Comparison of ENCODE assay signal across 11 cellular contexts in genomic region chr16:49503242-49504022, GRCh38.
DNase-seq lines count a peak whose midpoint lies in the region; ATAC-seq, FAIRE-seq and TF ChIP-seq lines count a peak whose summit lies in the region.
"Had no signal": no experiment of that assay in that cellular context is flagged by ENCODE, and none has a peak within 500 bp of the region (broad histone marks: within the 10 kb centered on the region; RNA-seq: fewer than 3 reads in every experiment).

No MANE protein-coding gene starts in this region.

- H3K9me2 ChIP-seq in GM23248 (ENCODE audit: insufficient read depth), result no peaks in the 10 kb centered on the region

- H3K9me3 ChIP-seq in HepG2 (ENCODE audit: low read length) (no peaks in the 10 kb centered on the region), endodermal cell (ENCODE audit: control insufficient read depth, low read length) (no peaks in the 10 kb centered on the region), GM23248 (ENCODE audit: low read depth) (no peaks in the 10 kb centered on the region)

- in situ Hi-C loops in HepG2 (cut with HindIII; ENCODE audit: extremely low pct_ligation_motif_present, low pct_unique_long_range_greater_than_20kb) (no loop called here), GM23248 (cut with MboI) (no loop called here)

- TF ChIP-seq CTCF in HepG2 (CRISPR knock-in tag; IDR thresholded peaks at IDR 0.05) (no peak), endodermal cell (conservative IDR thresholded peaks at IDR 0.05) (no peak)

- H2AFZ ChIP-seq in HepG2 (ENCODE audit: low read length), result no peak overlapping the region
- no peak overlapping the region for H2AFZ ChIP-seq in GM23248

- no peak overlapping the region for H3K27ac Mint-ChIP-seq in endodermal cell
- H3K27ac Mint-ChIP-seq: activated CD4-positive, alpha-beta memory T cell treated with anti-CD3 and anti-CD28 coated beads, Interleukin-2, amount 10 ng/mL, durations not matched to agents 7 days and 5 days had no signal

- no peak overlapping the region for H3K4me3 Mint-ChIP-seq in endodermal cell
- H3K4me3 Mint-ChIP-seq: activated CD4-positive, alpha-beta memory T cell treated with anti-CD3 and anti-CD28 coated beads, Interleukin-2, amount 10 ng/mL, durations not matched to agents 7 days and 5 days; CD4-positive, CD25-positive, alpha-beta regulatory T cell had no signal

- intact Hi-C loops in HepG2 (cut with micrococcal nuclease; ENCODE audit: unreplicated experiment), result no loop called here

- TF ChIP-seq RAD21 in HepG2 (CRISPR knock-in tag; IDR thresholded peaks at IDR 0.05), result no peak

- H3K27me3 Mint-ChIP-seq in endodermal cell (ENCODE audit: insufficient read depth), result no peaks in the 10 kb centered on the region
- H3K27me3 Mint-ChIP-seq: activated CD4-positive, alpha-beta memory T cell treated with anti-CD3 and anti-CD28 coated beads, Interleukin-2, amount 10 ng/mL, durations not matched to agents 7 days and 5 days; CD4-positive, CD25-positive, alpha-beta regulatory T cell had no signal

- H3K4me1 Mint-ChIP-seq in endodermal cell, result peaks cover 5% of the 10 kb centered on the region
- H3K4me1 Mint-ChIP-seq: activated CD4-positive, alpha-beta memory T cell treated with anti-CD3 and anti-CD28 coated beads, Interleukin-2, amount 10 ng/mL, durations not matched to agents 7 days and 5 days had no signal

- ATAC-seq in GM19468 (IDR thresholded peaks at IDR 0.05; ENCODE audit: extremely low read depth, unreplicated experiment) (peak; percentile 54), HG03139 (IDR thresholded peaks at IDR 0.05; ENCODE audit: unreplicated experiment) (peak; percentile 76), HepG2 (peak; percentile 60)

- POLR2A ChIA-PET in HepG2 (lab: Yijun Ruan, JAX), result no interaction called here

- H3K4me2 ChIP-seq in HepG2 (ENCODE audit: low read depth, low read length) (peak overlapping the region; percentile 52), GM23248 (ENCODE audit: unreplicated experiment) (no peak overlapping the region)

- peak; percentile 54 for DNase-seq in GM12892 (ENCODE audit: insufficient read length)
- DNase-seq in HepG2 (ENCODE audit: low spot score), result no peak
- DNase-seq in NCI-H446 (lab: John Stamatoyannopoulos, UW), result no peak
- DNase-seq in urothelium cell line (ENCODE audit: low spot score), result no peak
- DNase-seq in endodermal cell, result no peak
- no peak for DNase-seq in GM23248
- DNase-seq: activated CD4-positive, alpha-beta memory T cell treated with anti-CD3 and anti-CD28 coated beads, Interleukin-2, amount 10 ng/mL, durations not matched to agents 7 days and 5 days; CD4-positive, CD25-positive, alpha-beta regulatory T cell; stimulated activated CD4-positive, alpha-beta T cell treated with anti-CD3 and anti-CD28 coated beads, Interleukin-2, amount 100 ng/mL, for 24 hours had no signal

- H3K4me3 ChIP-seq in HepG2 (replicated peaks in 1 of 3; ENCODE audit: insufficient read depth in 1 of 3, low read depth in 2 of 3, low read length in 3 of 3), result peak overlapping the region in 2 of 3 experiments; percentile 4 to 16; a peak in 1 of 6 replicates
- H3K4me3 ChIP-seq in endodermal cell (ENCODE audit: low read length), result no peak overlapping the region
- no peak overlapping the region for H3K4me3 ChIP-seq in GM23248

- FAIRE-seq in GM12892 (lab: Jason Lieb, UNC) (peak; percentile 42), HepG2 (lab: Jason Lieb, UNC) (no peak), urothelium cell line (lab: Jason Lieb, UNC) (no peak)

- no peaks in the 10 kb centered on the region for H3K36me3 ChIP-seq in HepG2 (replicated peaks in 1 of 2; ENCODE audit: control insufficient read depth in 1 of 2, insufficient read depth in 2 of 2, low read length in 2 of 2)
- no peaks in the 10 kb centered on the region for H3K36me3 ChIP-seq in endodermal cell (ENCODE audit: control insufficient read depth, insufficient read depth, low read length)
- no peaks in the 10 kb centered on the region for H3K36me3 ChIP-seq in GM23248 (ENCODE audit: low read depth)

- no peaks in the 10 kb centered on the region for H3F3A ChIP-seq in GM23248 (ENCODE audit: insufficient read depth)

- peaks cover 3% of the 10 kb centered on the region for H3K36me3 Mint-ChIP-seq in endodermal cell (ENCODE audit: low read depth)
- H3K36me3 Mint-ChIP-seq: CD4-positive, CD25-positive, alpha-beta regulatory T cell had no signal

- H3K27me3 ChIP-seq in HepG2 (ENCODE audit: control insufficient read depth in 1 of 2, insufficient read depth in 2 of 2, low read length in 2 of 2), result no peaks in the 10 kb centered on the region; a peak in 2 of 5 replicates
- H3K27me3 ChIP-seq in endodermal cell (ENCODE audit: control insufficient read depth, insufficient read depth, low read length, poor library complexity, severe bottlenecking), result no peaks in the 10 kb centered on the region
- H3K27me3 ChIP-seq in GM23248 (replicated peaks; ENCODE audit: insufficient read depth), result no peaks in the 10 kb centered on the region

- no peak for TF ChIP-seq POLR2A in GM12892 (IDR thresholded peaks at IDR 0.05; ENCODE audit: low read depth, low read length)
- TF ChIP-seq POLR2A in HepG2 (IDR thresholded peaks at IDR 0.05; ENCODE audit: insufficient read depth in 1 of 2, low read depth in 2 of 2, low read length in 2 of 2), result no peak

- 30% methylated on average over 14 of the region's 17 CpGs for WGBS in HepG2 (ENCODE audit: low lambda C conversion rate)
- WGBS in endodermal cell (ENCODE audit: insufficient coverage in 1 of 2, insufficient read length in 1 of 2), 2 experiments, result 93 to 96% methylated on average over 11 to 17 of the region's 17 CpGs
- 68 to 70% methylated on average over 15 to 17 of the region's 17 CpGs for WGBS in GM23248 (ENCODE audit: low coverage in 1 of 2, low lambda C conversion rate in 2 of 2, missing lambda C conversion rate in 2 of 2), 2 experiments

- CTCF ChIA-PET in HepG2 (lab: Yijun Ruan, JAX; ENCODE audit: low intra/inter-chr PET ratio, low total read pairs), result no interaction called here

- H3K4me1 ChIP-seq in HepG2 (ENCODE audit: insufficient read depth, low read length), result peaks cover 22% of the 10 kb centered on the region
- no peaks in the 10 kb centered on the region for H3K4me1 ChIP-seq in endodermal cell (ENCODE audit: control insufficient read depth, insufficient read depth, low read length)
- no peaks in the 10 kb centered on the region for H3K4me1 ChIP-seq in GM23248 (ENCODE audit: insufficient read depth)

- no peaks in the 10 kb centered on the region for H3K79me2 ChIP-seq in HepG2 (ENCODE audit: insufficient read depth, low read length)
- no peaks in the 10 kb centered on the region for H3K79me2 ChIP-seq in GM23248 (ENCODE audit: insufficient read depth)

- BruUV-seq in HepG2 (replicated peaks; lab: Mats Ljungman, UMichigan), result no TSS peak

- no peak overlapping the region for H3K9ac ChIP-seq in HepG2 (ENCODE audit: insufficient read depth, low read depth, low read length)
- H3K9ac ChIP-seq in endodermal cell (ENCODE audit: extremely low read depth, low read length, poor library complexity, severe bottlenecking), result no peak overlapping the region
- H3K9ac ChIP-seq in GM23248, result no peak overlapping the region

- H4K20me1 ChIP-seq in HepG2 (ENCODE audit: insufficient read depth, low read length) (no peaks in the 10 kb centered on the region), GM23248 (ENCODE audit: insufficient read depth) (no peaks in the 10 kb centered on the region)

- TF ChIP-seq EP300 in HepG2 (IDR thresholded peaks at IDR 0.05; ENCODE audit: low read depth in 2 of 2, low read length in 2 of 2), result no peak
- no peak for TF ChIP-seq EP300 in HepG2 (CRISPR knock-in tag; IDR thresholded peaks at IDR 0.05; ENCODE audit: borderline replicate concordance)

- no peak overlapping the region for H3K27ac ChIP-seq in HepG2 (ENCODE audit: extremely low read length, insufficient read depth, low read length)
- H3K27ac ChIP-seq in endodermal cell (ENCODE audit: low read depth, low read length), result no peak overlapping the region
- H3K27ac ChIP-seq in GM23248, result no peak overlapping the region

- no peaks in the 10 kb centered on the region for H3K9me3 Mint-ChIP-seq in endodermal cell
- H3K9me3 Mint-ChIP-seq: activated CD4-positive, alpha-beta memory T cell treated with anti-CD3 and anti-CD28 coated beads, Interleukin-2, amount 10 ng/mL, durations not matched to agents 7 days and 5 days had no signal

TF ChIP-seq in HepG2, 621 proteins besides CTCF, POLR2A, EP300 and RAD21 (continues in another document):
- no peak for TF ChIP-seq CREBL2 (CRISPR knock-in tag; IDR thresholded peaks at IDR 0.05; ENCODE audit: borderline replicate concordance)
- TF ChIP-seq ZNF44 (CRISPR knock-in tag; IDR thresholded peaks at IDR 0.05), result no peak
- 0 out of 2 replicates have a peak, but pooled peaks have one; percentile 13 for TF ChIP-seq ZNF687 (CRISPR knock-in tag; IDR thresholded peaks at IDR 0.05)
- no peak for TF ChIP-seq ZFP36 (IDR thresholded peaks at IDR 0.05; ENCODE audit: borderline replicate concordance, low read depth, low read length, partially characterized antibody)

Comparison
In these comparisons a context has a peak if more than half of its experiments do, and no peak if none do; other contexts are left out.
1. H3K4me3 ChIP-seq: peak in HepG2 (2 of 3); none in endodermal cell (single experiment) and GM23248 (single experiment).
2. Peak in every context shown above with its lines, with median percentiles within 50 percentile points of each other: ATAC-seq.